In the genomic region with DNA sequence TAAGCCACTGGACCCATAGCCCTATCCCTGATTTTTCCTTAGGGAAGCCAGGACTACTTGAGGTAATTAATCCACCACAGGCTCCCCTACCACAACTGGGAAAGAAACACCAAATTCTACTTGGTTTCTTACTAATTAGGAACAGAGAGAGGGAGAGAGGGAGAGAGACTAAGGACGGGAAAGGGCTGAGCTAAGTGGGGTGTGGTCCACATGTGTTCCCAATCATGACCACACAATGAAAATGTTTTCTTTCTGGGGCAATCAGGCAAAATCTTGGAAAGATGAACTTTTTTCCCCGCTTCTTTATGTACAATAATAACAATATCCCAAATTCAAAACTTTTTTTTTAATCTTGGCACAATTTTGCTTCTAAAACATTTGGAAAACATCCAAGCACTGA, we compare ENCODE assay signal across 24 cellular contexts.
DNase-seq lines count a peak whose midpoint lies in the region; ATAC-seq and TF ChIP-seq lines count a peak whose summit lies in the region.
"Had no signal": no experiment of that assay in that cellular context is flagged by ENCODE, and none has a peak within 500 bp of the region (broad histone marks: within the 10 kb centered on the region; RNA-seq: fewer than 3 reads in every experiment).

No MANE protein-coding gene starts in this region.

- ATAC-seq in sciatic nerve = peak; percentile 87
- ATAC-seq in HG03432 (IDR thresholded peaks at IDR 0.05; ENCODE audit: unreplicated experiment) = no peak
- ATAC-seq in right lobe of liver = no peak
- no peak for ATAC-seq in HG02610 (IDR thresholded peaks at IDR 0.05; ENCODE audit: unreplicated experiment)
- ATAC-seq: A549, HCT116 had no signal

- 86% methylated on average over 1 of the region's 2 CpGs for WGBS in right lobe of liver (ENCODE audit: insufficient coverage, low coverage, low lambda C conversion rate, missing lambda C conversion rate)

- TF ChIP-seq CTCF in AG10803 (conservative IDR thresholded peaks at IDR 0.05; ENCODE audit: low read length) (no peak), fibroblast of mammary gland (conservative IDR thresholded peaks at IDR 0.05; ENCODE audit: control insufficient read depth, insufficient read depth, low read depth, low read length) (no peak), right lobe of liver (IDR thresholded peaks at IDR 0.05) (no peak)

- 0 out of 2 replicates have a peak overlapping the region, but pooled peaks have one; percentile 33 for H3K27ac ChIP-seq in SK-N-MC
- no peak overlapping the region for H3K27ac ChIP-seq in right lobe of liver
- H3K27ac ChIP-seq: A549; BLaER1 treated with 17β-estradiol and CSF1 and Interleukin-3, amounts not matched to agents 10 nM and 100 nM; Peyer's patch; SJSA1 had no signal

- peak; percentile 54 for DNase-seq in AG10803 (ENCODE audit: low read depth)
- DNase-seq in SK-N-MC (ENCODE audit: low read depth, low spot score) = no peak
- DNase-seq in fibroblast of mammary gland (ENCODE audit: low read depth) = peak; percentile 49
- no peak for DNase-seq in sciatic nerve (ENCODE audit: low spot score)
- no peak for DNase-seq in NCI-H524 treated with DMSO at 0.1 percent for 48 hours (lab: John Stamatoyannopoulos, UW)
- no peak for DNase-seq in right lobe of liver
- DNase-seq: Caco-2; CD4-positive, alpha-beta memory T cell; DMS 273 treated with DMSO at 0.1 percent for 48 hours; DMS79 treated with DMSO at 0.1 percent for 48 hours; GOT3; NCI-H1105; NCI-H146; NCI-H2029 treated with DMSO at 0.1 percent for 48 hours; NCI-H226; NCI-H524; NCI-H82; Peyer's patch had no signal

- TF ChIP-seq POLR2A in right lobe of liver (IDR thresholded peaks at IDR 0.05) = no peak

- no peaks in the 10 kb centered on the region for H3K4me1 ChIP-seq in right lobe of liver
- H3K4me1 ChIP-seq: A549; BLaER1 treated with 17β-estradiol and CSF1 and Interleukin-3, amounts not matched to agents 10 nM and 100 nM; Caco-2; Peyer's patch; SJSA1 had no signal

- no peaks in the 10 kb centered on the region for H3K27me3 ChIP-seq in right lobe of liver
- H3K27me3 ChIP-seq: BLaER1 treated with 17β-estradiol and CSF1 and Interleukin-3, amounts not matched to agents 10 nM and 100 nM; Peyer's patch; SJSA1 had no signal

- intact Hi-C loops in sciatic nerve (cut with DNase I) = no loop called here
- intact Hi-C loops in right lobe of liver (cut with DNase I) = no loop called here

- H3K36me3 ChIP-seq in SK-N-MC (ENCODE audit: insufficient read depth, low read length) (no peaks in the 10 kb centered on the region), right lobe of liver (no peaks in the 10 kb centered on the region)
- H3K36me3 ChIP-seq: BLaER1 treated with 17β-estradiol and CSF1 and Interleukin-3, amounts not matched to agents 10 nM and 100 nM; Peyer's patch; SJSA1 had no signal

- H3K4me3 ChIP-seq in AG10803 (ENCODE audit: low read length) (no peak overlapping the region), SK-N-MC (no peak overlapping the region; the same call in 1 of the 2 replicates), fibroblast of mammary gland (ENCODE audit: control insufficient read depth, low read depth, low read length) (no peak overlapping the region), right lobe of liver (no peak overlapping the region)
- H3K4me3 ChIP-seq: A549; BLaER1 treated with 17β-estradiol and CSF1 and Interleukin-3, amounts not matched to agents 10 nM and 100 nM; Peyer's patch; SJSA1 had no signal

- no peaks in the 10 kb centered on the region for H3K9me3 ChIP-seq in SK-N-MC (ENCODE audit: low read depth, low read length)
- H3K9me3 ChIP-seq in right lobe of liver = no peaks in the 10 kb centered on the region
- H3K9me3 ChIP-seq: A549; BLaER1 treated with 17β-estradiol and CSF1 and Interleukin-3, amounts not matched to agents 10 nM and 100 nM; Caco-2; Peyer's patch had no signal

- no peak overlapping the region for H3K9ac ChIP-seq in SK-N-MC (ENCODE audit: insufficient read length)
- H3K9ac ChIP-seq: BLaER1 treated with 17β-estradiol and CSF1 and Interleukin-3, amounts not matched to agents 10 nM and 100 nM had no signal

Comparison
In these comparisons a context has a peak if more than half of its experiments do, and no peak if none do; other contexts are left out.
1. DNase-seq: peak in AG10803 (single experiment) and fibroblast of mammary gland (single experiment); none in SK-N-MC (single experiment), sciatic nerve (single experiment), NCI-H524 treated with DMSO at 0.1 percent for 48 hours (single experiment) and right lobe of liver (0 of 3).